ENCODE assay signal across 10 cellular contexts in genomic region chr6:145756170-145756662, GRCh38. TPM values are rescaled to one million over a fixed set of nuclear protein-coding genes. Genes with fewer than 3 reads are reported as not detected.
A peak's percentile ranks its signal among the peaks of the same experiment; 100 is the strongest.
DNase-seq lines count a peak whose midpoint lies in the region; ATAC-seq and TF ChIP-seq lines count a peak whose summit lies in the region.
"Had no signal": no experiment of that assay in that cellular context is flagged by ENCODE, and none has a peak within 500 bp of the region (broad histone marks: within the 10 kb centered on the region; RNA-seq: fewer than 3 reads in every experiment).

No MANE protein-coding gene starts in this region.

- DNase-seq in LHCN-M2 (ENCODE audit: low read depth): peak; percentile 93
- peak; percentile 99 for DNase-seq in amniotic epithelial cell (ENCODE audit: low read depth)
- peak; percentile 53 for DNase-seq in left lobe of liver (ENCODE audit: low spot score)
- DNase-seq in WERI-Rb-1: no peak
- DNase-seq in activated T-cell treated with anti-CD3 and anti-CD28 coated beads, Interleukin-2, amount 50 U/mL, for 48 hours: no peak
- no peak for DNase-seq in globus pallidus (ENCODE audit: low spot score)
- DNase-seq: activated effector memory CD4-positive, alpha-beta T cell treated with anti-CD3 and anti-CD28 coated beads, Interleukin-2, amount 50 U/mL, for 16 hours; immature natural killer cell had no signal

- peaks cover 0 to 12% (median 7%) of the 10 kb centered on the region in 10 experiments; a peak in 12 of 20 replicates for H3K4me1 ChIP-seq in BLaER1 treated with 17β-estradiol and CSF1 and Interleukin-3, amounts not matched to agents 10 nM and 100 nM

- no peak for TF ChIP-seq CTCF in WERI-Rb-1 (IDR thresholded peaks at IDR 0.05; ENCODE audit: low read depth, low read length)

- H3K36me3 ChIP-seq in BLaER1 treated with 17β-estradiol and CSF1 and Interleukin-3, amounts not matched to agents 10 nM and 100 nM: no peaks in the 10 kb centered on the region
- no peaks in the 10 kb centered on the region for H3K36me3 ChIP-seq in WERI-Rb-1

- no peak overlapping the region for H3K9ac ChIP-seq in BLaER1 treated with 17β-estradiol and CSF1 and Interleukin-3, amounts not matched to agents 10 nM and 100 nM

- H3K9me3 ChIP-seq in BLaER1 treated with 17β-estradiol and CSF1 and Interleukin-3, amounts not matched to agents 10 nM and 100 nM (replicated peaks in 1 of 11): no peaks in the 10 kb centered on the region
- H3K9me3 ChIP-seq in WERI-Rb-1 (ENCODE audit: severe bottlenecking): no peaks in the 10 kb centered on the region

- H3K4me2 ChIP-seq in BLaER1 treated with 17β-estradiol and CSF1 and Interleukin-3, amounts not matched to agents 10 nM and 100 nM: peak overlapping the region in 7 of 11 experiments; percentile 7 to 56 (median 32); a peak in 7 of 22 replicates

- no peak overlapping the region for H3K4me3 ChIP-seq in BLaER1 treated with 17β-estradiol and CSF1 and Interleukin-3, amounts not matched to agents 10 nM and 100 nM
- no peak overlapping the region for H3K4me3 ChIP-seq in WERI-Rb-1 (ENCODE audit: low read depth, low read length)

- ATAC-seq in left lobe of liver: peak; percentile 46
- ATAC-seq in GM18868 (IDR thresholded peaks at IDR 0.05; ENCODE audit: unreplicated experiment): no peak

- no peaks in the 10 kb centered on the region for H3K27me3 ChIP-seq in BLaER1 treated with 17β-estradiol and CSF1 and Interleukin-3, amounts not matched to agents 10 nM and 100 nM
- no peaks in the 10 kb centered on the region for H3K27me3 ChIP-seq in WERI-Rb-1 (ENCODE audit: insufficient read depth, low read depth, severe bottlenecking)

- H4K20me1 ChIP-seq in BLaER1 treated with 17β-estradiol and CSF1 and Interleukin-3, amounts not matched to agents 10 nM and 100 nM: no peaks in the 10 kb centered on the region

- peak overlapping the region in 1 of 11 experiments; percentile 16; a peak in 2 of 22 replicates for H3K27ac ChIP-seq in BLaER1 treated with 17β-estradiol and CSF1 and Interleukin-3, amounts not matched to agents 10 nM and 100 nM
- no peak overlapping the region for H3K27ac ChIP-seq in WERI-Rb-1

RNA-seq across cellular contexts. Expression of gene EPM2A, which starts 20.9 kb away (rescaled TPM):
- total RNA-seq in LHCN-M2 (2014; rRNA removed): 7.0 and 7.1 TPM in 2 replicates
- polyA plus RNA-seq in LHCN-M2 (2012): 2.9 TPM
- total RNA-seq in left lobe of liver: 8.6 TPM

RNA-seq across cellular contexts. Expression of gene FBXO30, which starts 58.4 kb away (rescaled TPM):
- total RNA-seq in LHCN-M2 (2014; rRNA removed): 11.0 and 12.2 TPM in 2 replicates
- 2.9 TPM for polyA plus RNA-seq in LHCN-M2 (2012)
- 2.5 TPM for total RNA-seq in left lobe of liver

Comparison
In these comparisons a context has a peak if more than half of its experiments do, and no peak if none do; other contexts are left out.
1. DNase-seq: peak in LHCN-M2 (single experiment), amniotic epithelial cell (single experiment) and left lobe of liver (single experiment); none in WERI-Rb-1 (single experiment), activated T-cell treated with anti-CD3 and anti-CD28 coated beads, Interleukin-2, amount 50 U/mL, for 48 hours (0 of 2) and globus pallidus (single experiment).